Comparison of ENCODE assay signal across 8 cellular contexts in genomic region chr15:79310612-79310984, GRCh38. TPM values are rescaled to one million over a fixed set of nuclear protein-coding genes. Genes with fewer than 3 reads are reported as not detected.
A peak's percentile ranks its signal among the peaks of the same experiment; 100 is the strongest.
DNase-seq lines count a peak whose midpoint lies in the region; ATAC-seq and TF ChIP-seq lines count a peak whose summit lies in the region.

No MANE protein-coding gene starts in this region.

- H3K4me3 Mint-ChIP-seq in H9, result peak overlapping the region; percentile 72 to 91

- H3T11ph ChIP-seq in H9 (ENCODE audit: low read length), result no peak overlapping the region

- no peak for TF ChIP-seq POLR2A in NB4 (IDR thresholded peaks at IDR 0.05; ENCODE audit: extremely low read depth, insufficient read length)

- peak overlapping the region; percentile 71 for H3K4me2 ChIP-seq in H9 (ENCODE audit: insufficient read depth, insufficient read length, low read length)

- H3K4ac ChIP-seq in H9 (ENCODE audit: low read depth, low read length), result no peak overlapping the region

- H3K27me3 Mint-ChIP-seq in H9 (ENCODE audit: low read depth), result peaks cover 45% of the 10 kb centered on the region

- H3K9me3 ChIP-seq in H9 (ENCODE audit: control insufficient read depth, low read depth, low read length), result no peaks in the 10 kb centered on the region
- no peaks in the 10 kb centered on the region for H3K9me3 ChIP-seq in left lung
- H3K9me3 ChIP-seq in tibial artery, result no peaks in the 10 kb centered on the region

- no peak overlapping the region for H3K56ac ChIP-seq in H9 (ENCODE audit: insufficient read length, low read depth, low read length)

- H2AK5ac ChIP-seq in H9 (ENCODE audit: insufficient read length, low read length), result no peak overlapping the region

- H3K27ac Mint-ChIP-seq in H9, result no peak overlapping the region

- H3K79me2 ChIP-seq in H9 (ENCODE audit: insufficient read depth, low read length), result no peaks in the 10 kb centered on the region

- H2BK120ac ChIP-seq in H9 (ENCODE audit: low read depth, low read length, poor library complexity, severe bottlenecking), result no peak overlapping the region

- H3K23me2 ChIP-seq in H9 (ENCODE audit: insufficient read length, low read depth, low read length, poor library complexity, severe bottlenecking), result peaks cover 12% of the 10 kb centered on the region

- peaks cover 0 to 4% of the 10 kb centered on the region in 2 experiments; a peak in 2 of 5 replicates for H3K9me3 Mint-ChIP-seq in H9

- DNase-seq in GM12864 (ENCODE audit: low read depth), result no peak
- DNase-seq in H9, result no peak
- DNase-seq in NB4 (ENCODE audit: low read depth), result no peak
- DNase-seq in astrocyte of the spinal cord (ENCODE audit: low read depth, low spot score), result peak; percentile 41
- DNase-seq in left lung, result no peak
- no peak for DNase-seq in tibial artery
- DNase-seq in pons (ENCODE audit: low spot score), result no peak
- DNase-seq in NCI-H2196 treated with DMSO at 0.1 percent for 48 hours (lab: John Stamatoyannopoulos, UW; ENCODE audit: unreplicated experiment), result no peak

- peaks cover 19 to 30% (median 26%) of the 10 kb centered on the region in 3 experiments; a peak in 6 of 7 replicates for H3K36me3 Mint-ChIP-seq in H9 (ENCODE audit: insufficient read depth in 1 of 3, low read depth in 3 of 3)

- ATAC-seq in left lung, result peak; percentile 14

- no peak overlapping the region for H3K9ac ChIP-seq in H9 (ENCODE audit: extremely low read depth, insufficient read length, low read length)

- no peak overlapping the region for H3K14ac ChIP-seq in H9 (ENCODE audit: insufficient read depth, low read length)

- H3K79me1 ChIP-seq in H9 (ENCODE audit: insufficient read depth, low read depth, low read length, poor library complexity, severe bottlenecking), result no peaks in the 10 kb centered on the region

- TF ChIP-seq CTCF in GM12864 (IDR thresholded peaks at IDR 0.05; ENCODE audit: low read depth, low read length, missing control alignments), result no peak
- no peak for TF ChIP-seq CTCF in H9 (conservative IDR thresholded peaks at IDR 0.05)
- TF ChIP-seq CTCF in NB4 (IDR thresholded peaks at IDR 0.05; ENCODE audit: low read depth, low read length), result no peak
- no peak for TF ChIP-seq CTCF in astrocyte of the spinal cord (IDR thresholded peaks at IDR 0.05; ENCODE audit: low read depth, low read length)
- no peak for TF ChIP-seq CTCF in left lung (IDR thresholded peaks at IDR 0.05)
- TF ChIP-seq CTCF in tibial artery (IDR thresholded peaks at IDR 0.05), result no peak

- H3K4me1 ChIP-seq in H9 (ENCODE audit: insufficient read depth, low read length) (peaks cover 3% of the 10 kb centered on the region; the same call in 1 of the 2 replicates), left lung (peaks cover 0 to 12% of the 10 kb centered on the region in 2 donors), tibial artery (peaks cover 0 to 26% (median 11%) of the 10 kb centered on the region in 4 donors)

- no peak overlapping the region for H2BK12ac ChIP-seq in H9 (ENCODE audit: insufficient read length, low read depth, low read length)

- no peak overlapping the region for H2BK5ac ChIP-seq in H9 (ENCODE audit: insufficient read length, low read length)

- in situ Hi-C loops in astrocyte of the spinal cord (cut with HindIII; ENCODE audit: low sequenced_read_pairs), result no loop called here

- no peak overlapping the region for H2BK20ac ChIP-seq in H9 (ENCODE audit: low read depth, low read length, poor library complexity, severe bottlenecking)

- no peak overlapping the region for H4K8ac ChIP-seq in H9 (replicated peaks; ENCODE audit: insufficient read length, low read depth, low read length)

- WGBS in H9 (ENCODE audit: extremely low coverage, insufficient read length, low lambda C conversion rate), result no CpG with 5 or more reads among the region's 17 CpGs

- no peak overlapping the region for H2AFZ ChIP-seq in H9 (ENCODE audit: low read length)

- H4K5ac ChIP-seq in H9 (ENCODE audit: insufficient read length, low read depth, low read length), result no peak overlapping the region

- intact Hi-C loops in left lung (cut with DNase I), result no loop called here
- intact Hi-C loops in tibial artery (cut with DNase I; ENCODE audit: low total_unique reads), result loop anchor here (5.0 kb wide), 1 partner anchor 93 kb away; no protein-coding TSS in a partner anchor

- H3K27ac ChIP-seq in H9 (ENCODE audit: insufficient read length, low read depth, low read length) (no peak overlapping the region), left lung (no peak overlapping the region), tibial artery (peak overlapping the region; percentile 46 to 48)

- peaks cover 17 to 19% of the 10 kb centered on the region in 2 experiments for H3K4me1 Mint-ChIP-seq in H9

- H2BK15ac ChIP-seq in H9 (ENCODE audit: low read depth, low read length), result no peak overlapping the region

- no peak overlapping the region for H4K91ac ChIP-seq in H9 (ENCODE audit: insufficient read length, low read depth, low read length)

- H3K4me3 ChIP-seq in GM12864 (ENCODE audit: low read depth, low read length) (peak overlapping the region; percentile 99), NB4 (ENCODE audit: low read depth, low read length) (peak overlapping the region; percentile 54), astrocyte of the spinal cord (ENCODE audit: low read depth, low read length) (peak overlapping the region; percentile 89), left lung (peak overlapping the region; percentile 73 to 75), tibial artery (peak overlapping the region; percentile 66 to 81)

- H3K18ac ChIP-seq in H9 (ENCODE audit: insufficient read length, low read depth, low read length), result no peak overlapping the region

- H3K27me3 ChIP-seq in H9 (ENCODE audit: insufficient read depth, low read length), result no peaks in the 10 kb centered on the region; the same call in 1 of the 2 replicates
- H3K27me3 ChIP-seq in left lung, result peaks cover 5 to 63% of the 10 kb centered on the region in 2 donors
- no peaks in the 10 kb centered on the region for H3K27me3 ChIP-seq in tibial artery

- H3K36me3 ChIP-seq in left lung (peaks cover 0 to 20% of the 10 kb centered on the region in 2 donors), tibial artery (peaks cover 19 to 22% (median 20%) of the 10 kb centered on the region in 3 donors)

- no peaks in the 10 kb centered on the region for H4K20me1 ChIP-seq in H9 (ENCODE audit: control insufficient read depth, insufficient read depth, insufficient read length)

- H3K23ac ChIP-seq in H9 (ENCODE audit: insufficient read length, low read depth, low read length), result no peak overlapping the region

RNA-seq across cellular contexts. Expression of gene TMED3, which starts 0.3 kb away (rescaled TPM):
- total RNA-seq in H9 (2021) (44.3 and 46.4 TPM in 2 replicates), left lung (10 to 100 TPM; 76.6 to 80.5 TPM)

RNA-seq across cellular contexts. Expression of gene ANKRD34C, which starts 28.1 kb away (rescaled TPM):
- total RNA-seq in H9 (2021) (not detected in 2 replicates), left lung (not detected)

Comparison
In these comparisons a context has a peak if more than half of its experiments do, and no peak if none do; other contexts are left out.
1. H3K27ac ChIP-seq: peak in tibial artery (2 of 2); none in H9 (single experiment) and left lung (0 of 2).
2. Peak in every context shown above with its lines, with median percentiles within 50 percentile points of each other: H3K4me3 ChIP-seq.